Comparison of ENCODE assay signal across 1 cellular context in the genomic region with DNA sequence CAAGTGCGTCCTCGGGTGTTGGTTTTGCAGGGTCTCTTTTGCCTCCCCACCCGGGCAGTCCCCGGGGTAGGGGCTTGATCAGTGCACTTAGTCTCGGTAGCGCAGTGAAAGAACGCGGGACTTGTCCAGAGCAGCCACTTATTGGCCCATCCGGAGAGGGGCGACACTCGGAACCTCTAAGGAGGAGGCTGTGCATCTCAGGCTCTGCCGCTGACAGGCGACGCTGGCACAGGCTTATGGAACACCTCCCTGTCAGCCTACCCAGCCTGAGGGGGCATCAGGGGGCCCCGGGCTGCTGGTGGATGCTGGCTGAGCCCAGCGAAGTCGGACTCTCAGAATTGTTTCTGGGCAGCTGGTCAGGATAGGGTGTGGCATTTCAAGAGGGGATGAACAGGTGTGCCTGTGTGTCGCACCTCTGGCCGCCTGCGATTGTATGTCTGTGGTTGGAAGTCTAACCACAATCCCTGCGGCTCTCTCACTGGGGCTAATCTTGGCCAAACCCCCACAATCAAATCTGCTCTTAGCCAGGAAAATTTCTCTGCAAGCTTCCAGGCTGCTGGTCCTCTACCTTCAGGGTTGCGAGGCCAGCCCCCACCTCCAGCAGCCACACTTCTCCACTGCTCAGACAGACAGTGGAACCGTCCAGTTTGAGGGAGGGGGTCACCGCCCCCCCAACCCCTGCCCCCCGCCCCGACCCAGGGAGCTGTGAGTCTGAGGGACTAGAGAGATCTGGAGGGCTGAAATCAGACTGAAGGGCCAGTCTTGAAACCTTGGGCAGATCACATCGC.
TF ChIP-seq lines count a peak whose summit lies in the region.

No MANE protein-coding gene starts in this region.

TF ChIP-seq in K562, 482 proteins besides CTCF, POLR2A, EP300 and RAD21 (continued from another document and continues in another):
- TF ChIP-seq, protein P1, sequence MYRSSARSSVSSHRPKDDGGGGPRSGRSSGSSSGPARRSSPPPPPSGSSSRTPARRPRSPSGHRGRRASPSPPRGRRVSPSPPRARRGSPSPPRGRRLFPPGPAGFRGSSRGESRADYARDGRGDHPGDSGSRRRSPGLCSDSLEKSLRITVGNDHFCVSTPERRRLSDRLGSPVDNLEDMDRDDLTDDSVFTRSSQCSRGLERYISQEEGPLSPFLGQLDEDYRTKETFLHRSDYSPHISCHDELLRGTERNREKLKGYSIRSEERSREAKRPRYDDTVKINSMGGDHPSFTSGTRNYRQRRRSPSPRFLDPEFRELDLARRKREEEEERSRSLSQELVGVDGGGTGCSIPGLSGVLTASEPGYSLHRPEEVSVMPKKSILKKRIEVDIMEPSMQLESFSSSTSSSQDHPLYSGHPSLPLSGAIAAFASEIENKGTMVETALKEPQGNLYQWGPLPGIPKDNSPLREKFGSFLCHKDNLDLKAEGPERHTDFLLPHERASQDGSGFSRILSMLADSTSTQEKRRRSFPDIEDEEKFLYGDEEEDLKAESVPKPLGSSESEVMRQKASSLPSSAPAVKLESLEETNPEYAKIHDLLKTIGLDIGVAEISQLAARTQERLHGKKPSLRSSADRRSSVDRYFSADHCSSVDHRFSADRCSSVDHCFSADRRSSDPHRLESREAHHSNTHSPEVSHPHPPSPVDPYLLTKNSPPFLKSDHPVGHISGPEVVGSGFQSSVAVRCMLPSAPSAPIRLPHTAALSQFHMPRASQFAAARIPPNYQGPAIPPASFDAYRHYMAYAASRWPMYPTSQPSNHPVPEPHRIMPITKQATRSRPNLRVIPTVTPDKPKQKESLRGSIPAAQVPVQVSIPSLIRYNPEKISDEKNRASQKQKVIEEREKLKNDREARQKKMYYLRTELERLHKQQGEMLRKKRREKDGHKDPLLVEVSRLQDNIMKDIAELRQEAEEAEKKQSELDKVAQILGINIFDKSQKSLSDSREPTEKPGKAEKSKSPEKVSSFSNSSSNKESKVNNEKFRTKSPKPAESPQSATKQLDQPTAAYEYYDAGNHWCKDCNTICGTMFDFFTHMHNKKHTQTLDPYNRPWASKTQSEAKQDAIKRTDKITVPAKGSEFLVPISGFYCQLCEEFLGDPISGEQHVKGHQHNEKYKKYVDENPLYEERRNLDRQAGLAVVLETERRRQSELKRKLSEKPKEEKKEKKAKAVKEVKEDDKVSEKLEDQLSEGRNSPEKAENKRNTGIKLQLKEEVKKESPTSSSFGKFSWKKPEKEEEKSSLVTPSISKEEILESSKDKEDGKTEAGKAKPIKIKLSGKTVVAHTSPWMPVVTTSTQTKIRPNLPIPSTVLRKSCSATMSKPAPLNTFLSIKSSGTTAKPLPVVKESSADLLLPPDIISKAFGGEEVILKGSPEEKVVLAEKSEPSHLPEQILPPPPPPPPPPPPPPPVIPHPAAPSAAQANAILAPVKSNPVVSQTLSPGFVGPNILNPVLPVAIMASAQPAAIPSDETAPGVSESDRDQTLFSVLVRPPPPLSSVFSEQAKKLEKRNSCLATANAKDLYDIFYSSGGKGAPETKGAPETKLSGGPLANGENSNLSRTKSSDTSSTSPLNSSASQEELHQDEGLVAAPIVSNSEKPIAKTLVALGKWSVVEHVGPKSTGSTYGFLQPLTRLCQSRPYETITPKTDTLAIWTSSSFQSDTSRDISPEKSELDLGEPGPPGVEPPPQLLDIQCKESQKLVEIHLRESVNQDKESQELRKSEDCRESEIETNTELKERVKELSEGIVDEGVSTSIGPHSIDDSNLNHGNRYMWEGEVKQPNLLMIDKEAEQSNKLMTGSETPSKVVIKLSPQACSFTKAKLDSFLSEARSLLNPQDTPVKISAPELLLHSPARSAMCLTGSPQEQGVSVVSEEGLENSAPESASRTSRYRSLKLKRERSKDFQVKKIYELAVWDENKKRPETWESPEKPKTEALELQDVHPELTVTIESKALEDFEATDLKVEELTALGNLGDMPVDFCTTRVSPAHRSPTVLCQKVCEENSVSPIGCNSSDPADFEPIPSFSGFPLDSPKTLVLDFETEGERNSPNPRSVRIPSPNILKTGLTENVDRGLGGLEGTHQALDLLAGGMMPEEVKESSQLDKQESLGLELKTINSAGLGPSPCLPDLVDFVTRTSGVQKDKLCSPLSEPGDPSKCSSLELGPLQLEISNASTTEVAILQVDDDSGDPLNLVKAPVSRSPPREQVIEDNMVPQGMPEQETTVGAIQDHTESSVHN (IDR thresholded peaks at IDR 0.05; ENCODE audit: borderline replicate concordance in 1 of 2, low read depth in 1 of 2), result no peak
- no peak for TF ChIP-seq ZNF316 (IDR thresholded peaks at IDR 0.05)
- no peak for TF ChIP-seq ZFP36 (IDR thresholded peaks at IDR 0.05; ENCODE audit: low read depth, low read length, partially characterized antibody)
- no peak for TF ChIP-seq DNMT1 (IDR thresholded peaks at IDR 0.05)
- peak in 1 of 2 experiments; percentile 38; a peak in 1 of 4 replicates for TF ChIP-seq HDAC1 (IDR thresholded peaks at IDR 0.05)
- TF ChIP-seq PURB (CRISPR knock-in tag; IDR thresholded peaks at IDR 0.05; ENCODE audit: low read depth), result no peak
- no peak for TF ChIP-seq CAMTA2 (CRISPR knock-in tag; conservative IDR thresholded peaks at IDR 0.05)
- no peak for TF ChIP-seq ADNP (tag; IDR thresholded peaks at IDR 0.05)
- TF ChIP-seq, protein P2, sequence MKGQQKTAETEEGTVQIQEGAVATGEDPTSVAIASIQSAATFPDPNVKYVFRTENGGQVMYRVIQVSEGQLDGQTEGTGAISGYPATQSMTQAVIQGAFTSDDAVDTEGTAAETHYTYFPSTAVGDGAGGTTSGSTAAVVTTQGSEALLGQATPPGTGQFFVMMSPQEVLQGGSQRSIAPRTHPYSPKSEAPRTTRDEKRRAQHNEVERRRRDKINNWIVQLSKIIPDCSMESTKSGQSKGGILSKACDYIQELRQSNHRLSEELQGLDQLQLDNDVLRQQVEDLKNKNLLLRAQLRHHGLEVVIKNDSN (CRISPR knock-in tag; IDR thresholded peaks at IDR 0.05), result no peak
- no peak for TF ChIP-seq ZNF121 (CRISPR knock-in tag; conservative IDR thresholded peaks at IDR 0.05)
- no peak for TF ChIP-seq MTA1 (IDR thresholded peaks at IDR 0.05; ENCODE audit: borderline replicate concordance)
- TF ChIP-seq, protein P3, sequence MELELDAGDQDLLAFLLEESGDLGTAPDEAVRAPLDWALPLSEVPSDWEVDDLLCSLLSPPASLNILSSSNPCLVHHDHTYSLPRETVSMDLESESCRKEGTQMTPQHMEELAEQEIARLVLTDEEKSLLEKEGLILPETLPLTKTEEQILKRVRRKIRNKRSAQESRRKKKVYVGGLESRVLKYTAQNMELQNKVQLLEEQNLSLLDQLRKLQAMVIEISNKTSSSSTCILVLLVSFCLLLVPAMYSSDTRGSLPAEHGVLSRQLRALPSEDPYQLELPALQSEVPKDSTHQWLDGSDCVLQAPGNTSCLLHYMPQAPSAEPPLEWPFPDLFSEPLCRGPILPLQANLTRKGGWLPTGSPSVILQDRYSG (tag; conservative IDR thresholded peaks at IDR 0.05; ENCODE audit: low read depth), result no peak
- no peak for TF ChIP-seq KAT7 (CRISPR knock-in tag; IDR thresholded peaks at IDR 0.05; ENCODE audit: borderline replicate concordance)
- TF ChIP-seq ZNF174 (CRISPR knock-in tag; IDR thresholded peaks at IDR 0.05), result no peak
- TF ChIP-seq, protein P4, sequence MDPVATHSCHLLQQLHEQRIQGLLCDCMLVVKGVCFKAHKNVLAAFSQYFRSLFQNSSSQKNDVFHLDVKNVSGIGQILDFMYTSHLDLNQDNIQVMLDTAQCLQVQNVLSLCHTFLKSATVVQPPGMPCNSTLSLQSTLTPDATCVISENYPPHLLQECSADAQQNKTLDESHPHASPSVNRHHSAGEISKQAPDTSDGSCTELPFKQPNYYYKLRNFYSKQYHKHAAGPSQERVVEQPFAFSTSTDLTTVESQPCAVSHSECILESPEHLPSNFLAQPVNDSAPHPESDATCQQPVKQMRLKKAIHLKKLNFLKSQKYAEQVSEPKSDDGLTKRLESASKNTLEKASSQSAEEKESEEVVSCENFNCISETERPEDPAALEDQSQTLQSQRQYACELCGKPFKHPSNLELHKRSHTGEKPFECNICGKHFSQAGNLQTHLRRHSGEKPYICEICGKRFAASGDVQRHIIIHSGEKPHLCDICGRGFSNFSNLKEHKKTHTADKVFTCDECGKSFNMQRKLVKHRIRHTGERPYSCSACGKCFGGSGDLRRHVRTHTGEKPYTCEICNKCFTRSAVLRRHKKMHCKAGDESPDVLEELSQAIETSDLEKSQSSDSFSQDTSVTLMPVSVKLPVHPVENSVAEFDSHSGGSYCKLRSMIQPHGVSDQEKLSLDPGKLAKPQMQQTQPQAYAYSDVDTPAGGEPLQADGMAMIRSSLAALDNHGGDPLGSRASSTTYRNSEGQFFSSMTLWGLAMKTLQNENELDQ (CRISPR knock-in tag; IDR thresholded peaks at IDR 0.05; ENCODE audit: borderline replicate concordance), result no peak
- no peak for TF ChIP-seq FOS (IDR thresholded peaks at IDR 0.05; ENCODE audit: extremely low read depth, insufficient read length)
- no peak for TF ChIP-seq SAFB (IDR thresholded peaks at IDR 0.05; ENCODE audit: borderline replicate concordance, low read depth, low read length)
- TF ChIP-seq SLC30A9 (CRISPR knock-in tag; IDR thresholded peaks at IDR 0.05), result no peak
- no peak for TF ChIP-seq ZNF431 (CRISPR knock-in tag; IDR thresholded peaks at IDR 0.05)
- TF ChIP-seq ETV1 (tag; conservative IDR thresholded peaks at IDR 0.05; ENCODE audit: low read depth), result no peak
- no peak for TF ChIP-seq ETV5 (CRISPR knock-in tag; IDR thresholded peaks at IDR 0.05; ENCODE audit: low read depth)
- peak; percentile 80 for TF ChIP-seq CBFA2T2 (conservative IDR thresholded peaks at IDR 0.05)
- TF ChIP-seq TBL1XR1 (IDR thresholded peaks at IDR 0.05; ENCODE audit: low read length in 2 of 2), result no peak
- no peak for TF ChIP-seq SRF (CRISPR knock-in tag; IDR thresholded peaks at IDR 0.05)
- TF ChIP-seq ZNF717 (CRISPR knock-in tag; IDR thresholded peaks at IDR 0.05), result no peak
- TF ChIP-seq PRPF4 (IDR thresholded peaks at IDR 0.05; ENCODE audit: insufficient read depth, low read depth, low read length, poor library complexity, severe bottlenecking), result no peak
- no peak for TF ChIP-seq SP2 (IDR thresholded peaks at IDR 0.05; ENCODE audit: extremely low read depth, low read depth, low read length, poor library complexity, severe bottlenecking)
- TF ChIP-seq, protein P5, sequence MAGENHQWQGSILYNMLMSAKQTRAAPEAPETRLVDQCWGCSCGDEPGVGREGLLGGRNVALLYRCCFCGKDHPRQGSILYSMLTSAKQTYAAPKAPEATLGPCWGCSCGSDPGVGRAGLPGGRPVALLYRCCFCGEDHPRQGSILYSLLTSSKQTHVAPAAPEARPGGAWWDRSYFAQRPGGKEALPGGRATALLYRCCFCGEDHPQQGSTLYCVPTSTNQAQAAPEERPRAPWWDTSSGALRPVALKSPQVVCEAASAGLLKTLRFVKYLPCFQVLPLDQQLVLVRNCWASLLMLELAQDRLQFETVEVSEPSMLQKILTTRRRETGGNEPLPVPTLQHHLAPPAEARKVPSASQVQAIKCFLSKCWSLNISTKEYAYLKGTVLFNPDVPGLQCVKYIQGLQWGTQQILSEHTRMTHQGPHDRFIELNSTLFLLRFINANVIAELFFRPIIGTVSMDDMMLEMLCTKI (IDR thresholded peaks at IDR 0.05; ENCODE audit: partially characterized antibody), result no peak
- TF ChIP-seq, protein P6, sequence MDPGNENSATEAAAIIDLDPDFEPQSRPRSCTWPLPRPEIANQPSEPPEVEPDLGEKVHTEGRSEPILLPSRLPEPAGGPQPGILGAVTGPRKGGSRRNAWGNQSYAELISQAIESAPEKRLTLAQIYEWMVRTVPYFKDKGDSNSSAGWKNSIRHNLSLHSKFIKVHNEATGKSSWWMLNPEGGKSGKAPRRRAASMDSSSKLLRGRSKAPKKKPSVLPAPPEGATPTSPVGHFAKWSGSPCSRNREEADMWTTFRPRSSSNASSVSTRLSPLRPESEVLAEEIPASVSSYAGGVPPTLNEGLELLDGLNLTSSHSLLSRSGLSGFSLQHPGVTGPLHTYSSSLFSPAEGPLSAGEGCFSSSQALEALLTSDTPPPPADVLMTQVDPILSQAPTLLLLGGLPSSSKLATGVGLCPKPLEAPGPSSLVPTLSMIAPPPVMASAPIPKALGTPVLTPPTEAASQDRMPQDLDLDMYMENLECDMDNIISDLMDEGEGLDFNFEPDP (CRISPR knock-in tag; IDR thresholded peaks at IDR 0.05), result no peak
- TF ChIP-seq, protein P7, sequence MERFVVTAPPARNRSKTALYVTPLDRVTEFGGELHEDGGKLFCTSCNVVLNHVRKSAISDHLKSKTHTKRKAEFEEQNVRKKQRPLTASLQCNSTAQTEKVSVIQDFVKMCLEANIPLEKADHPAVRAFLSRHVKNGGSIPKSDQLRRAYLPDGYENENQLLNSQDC (CRISPR knock-in tag; IDR thresholded peaks at IDR 0.05), result no peak
- TF ChIP-seq SMAD4 (CRISPR knock-in tag; conservative IDR thresholded peaks at IDR 0.05), result peak; percentile 22
- TF ChIP-seq ZNF12 (CRISPR knock-in tag; IDR thresholded peaks at IDR 0.05), result no peak
- no peak; a peak in 1 of 4 replicates for TF ChIP-seq MAZ (CRISPR knock-in tag; conservative IDR thresholded peaks at IDR 0.05 in 1 of 2, IDR thresholded peaks at IDR 0.05 in 1 of 2)
- TF ChIP-seq, protein P8, sequence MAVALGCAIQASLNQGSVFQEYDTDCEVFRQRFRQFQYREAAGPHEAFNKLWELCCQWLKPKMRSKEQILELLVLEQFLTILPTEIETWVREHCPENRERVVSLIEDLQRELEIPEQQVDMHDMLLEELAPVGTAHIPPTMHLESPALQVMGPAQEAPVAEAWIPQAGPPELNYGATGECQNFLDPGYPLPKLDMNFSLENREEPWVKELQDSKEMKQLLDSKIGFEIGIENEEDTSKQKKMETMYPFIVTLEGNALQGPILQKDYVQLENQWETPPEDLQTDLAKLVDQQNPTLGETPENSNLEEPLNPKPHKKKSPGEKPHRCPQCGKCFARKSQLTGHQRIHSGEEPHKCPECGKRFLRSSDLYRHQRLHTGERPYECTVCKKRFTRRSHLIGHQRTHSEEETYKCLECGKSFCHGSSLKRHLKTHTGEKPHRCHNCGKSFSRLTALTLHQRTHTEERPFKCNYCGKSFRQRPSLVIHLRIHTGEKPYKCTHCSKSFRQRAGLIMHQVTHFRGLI (CRISPR knock-in tag; IDR thresholded peaks at IDR 0.05), result no peak
- no peak for TF ChIP-seq SNIP1 (IDR thresholded peaks at IDR 0.05; ENCODE audit: low read depth)
- TF ChIP-seq, protein P9, sequence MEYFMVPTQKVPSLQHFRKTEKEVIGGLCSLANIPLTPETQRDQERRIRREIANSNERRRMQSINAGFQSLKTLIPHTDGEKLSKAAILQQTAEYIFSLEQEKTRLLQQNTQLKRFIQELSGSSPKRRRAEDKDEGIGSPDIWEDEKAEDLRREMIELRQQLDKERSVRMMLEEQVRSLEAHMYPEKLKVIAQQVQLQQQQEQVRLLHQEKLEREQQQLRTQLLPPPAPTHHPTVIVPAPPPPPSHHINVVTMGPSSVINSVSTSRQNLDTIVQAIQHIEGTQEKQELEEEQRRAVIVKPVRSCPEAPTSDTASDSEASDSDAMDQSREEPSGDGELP (CRISPR knock-in tag; IDR thresholded peaks at IDR 0.05; ENCODE audit: borderline replicate concordance), result peak; percentile 41; the same call in 1 of the 2 replicates
- TF ChIP-seq ZC3H4 (CRISPR knock-in tag; IDR thresholded peaks at IDR 0.05; ENCODE audit: borderline replicate concordance), result no peak
